Comparison of ENCODE assay signal across 1 cellular context in the genomic region with DNA sequence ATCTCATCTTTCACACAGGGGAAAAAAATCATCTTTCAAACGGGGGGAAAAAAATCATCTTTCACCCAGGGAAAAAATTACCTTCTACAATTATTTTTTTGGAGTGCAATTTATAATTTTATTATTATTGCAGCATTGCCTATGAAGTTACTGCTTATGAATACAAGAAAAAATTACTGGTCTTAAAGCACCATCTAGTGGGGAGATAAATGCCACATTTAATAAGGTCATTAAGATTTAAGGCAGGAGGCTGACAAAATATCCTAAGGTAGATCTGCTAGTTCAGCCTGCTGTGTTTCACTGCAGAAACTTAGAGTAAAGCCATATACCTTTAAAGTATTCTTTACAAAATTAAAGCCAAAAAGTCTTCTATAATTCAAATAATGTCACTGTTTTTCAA.
TF ChIP-seq lines count a peak whose summit lies in the region.

No MANE protein-coding gene starts in this region.

TF ChIP-seq in GM23338, 12 proteins besides CTCF, POLR2A, EP300 and RAD21 (continued from another document):
- TF ChIP-seq, protein P1, sequence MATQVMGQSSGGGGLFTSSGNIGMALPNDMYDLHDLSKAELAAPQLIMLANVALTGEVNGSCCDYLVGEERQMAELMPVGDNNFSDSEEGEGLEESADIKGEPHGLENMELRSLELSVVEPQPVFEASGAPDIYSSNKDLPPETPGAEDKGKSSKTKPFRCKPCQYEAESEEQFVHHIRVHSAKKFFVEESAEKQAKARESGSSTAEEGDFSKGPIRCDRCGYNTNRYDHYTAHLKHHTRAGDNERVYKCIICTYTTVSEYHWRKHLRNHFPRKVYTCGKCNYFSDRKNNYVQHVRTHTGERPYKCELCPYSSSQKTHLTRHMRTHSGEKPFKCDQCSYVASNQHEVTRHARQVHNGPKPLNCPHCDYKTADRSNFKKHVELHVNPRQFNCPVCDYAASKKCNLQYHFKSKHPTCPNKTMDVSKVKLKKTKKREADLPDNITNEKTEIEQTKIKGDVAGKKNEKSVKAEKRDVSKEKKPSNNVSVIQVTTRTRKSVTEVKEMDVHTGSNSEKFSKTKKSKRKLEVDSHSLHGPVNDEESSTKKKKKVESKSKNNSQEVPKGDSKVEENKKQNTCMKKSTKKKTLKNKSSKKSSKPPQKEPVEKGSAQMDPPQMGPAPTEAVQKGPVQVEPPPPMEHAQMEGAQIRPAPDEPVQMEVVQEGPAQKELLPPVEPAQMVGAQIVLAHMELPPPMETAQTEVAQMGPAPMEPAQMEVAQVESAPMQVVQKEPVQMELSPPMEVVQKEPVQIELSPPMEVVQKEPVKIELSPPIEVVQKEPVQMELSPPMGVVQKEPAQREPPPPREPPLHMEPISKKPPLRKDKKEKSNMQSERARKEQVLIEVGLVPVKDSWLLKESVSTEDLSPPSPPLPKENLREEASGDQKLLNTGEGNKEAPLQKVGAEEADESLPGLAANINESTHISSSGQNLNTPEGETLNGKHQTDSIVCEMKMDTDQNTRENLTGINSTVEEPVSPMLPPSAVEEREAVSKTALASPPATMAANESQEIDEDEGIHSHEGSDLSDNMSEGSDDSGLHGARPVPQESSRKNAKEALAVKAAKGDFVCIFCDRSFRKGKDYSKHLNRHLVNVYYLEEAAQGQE (IDR thresholded peaks at IDR 0.05; ENCODE audit: unreplicated experiment): no peak
- no peak for TF ChIP-seq ZNF114 (CRISPR knock-in tag; IDR thresholded peaks at IDR 0.05)
- TF ChIP-seq EZH2 (IDR thresholded peaks at IDR 0.05; ENCODE audit: low read depth, unreplicated experiment): no peak
- no peak for TF ChIP-seq CREB1 (CRISPR knock-in tag; IDR thresholded peaks at IDR 0.05; ENCODE audit: low read depth)
